In the genomic region with DNA sequence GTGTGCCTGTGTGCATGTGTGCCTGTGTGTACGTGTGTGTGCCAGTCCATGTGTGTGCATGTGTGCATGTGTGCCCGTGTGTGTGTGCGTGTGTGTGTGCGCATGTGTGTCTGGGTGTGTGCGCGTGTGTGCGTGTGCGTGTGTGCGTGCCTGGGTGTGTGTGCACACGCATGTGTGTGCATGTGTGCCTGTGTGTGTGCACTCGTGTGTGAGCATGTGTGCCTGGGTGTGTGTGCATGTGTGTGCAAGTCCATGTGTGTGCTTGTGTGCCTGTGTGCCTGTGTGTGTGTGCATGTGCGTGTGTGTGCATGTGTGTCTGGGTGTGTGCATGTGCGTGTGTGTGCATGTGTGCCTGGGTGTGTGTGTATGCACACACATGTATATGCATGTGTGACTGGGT, we compare ENCODE assay signal across 24 cellular contexts. TPM values are rescaled to one million over a fixed set of nuclear protein-coding genes. Genes with fewer than 3 reads are reported as not detected.
DNase-seq lines count a peak whose midpoint lies in the region; ATAC-seq, FAIRE-seq and TF ChIP-seq lines count a peak whose summit lies in the region.
"Had no signal": no experiment of that assay in that cellular context is flagged by ENCODE, and none has a peak within 500 bp of the region (broad histone marks: within the 10 kb centered on the region; RNA-seq: fewer than 3 reads in every experiment).

No MANE protein-coding gene starts in this region.

- H3K4me2 ChIP-seq in GM12878 (ENCODE audit: control insufficient read depth, insufficient read depth), result no peak overlapping the region
- H3K4me2 ChIP-seq: BLaER1 treated with 17β-estradiol and CSF1 and Interleukin-3, amounts not matched to agents 10 nM and 100 nM; KMS-11 had no signal

- SMC1A ChIA-PET in GM12878 (lab: Charles Lee; ENCODE audit: uncharacterized antibody, unreplicated experiment), result no interaction called here

- RAD21 ChIA-PET in GM12878 (lab: Charles Lee; ENCODE audit: unreplicated experiment), result no interaction called here

- no peak overlapping the region for H2AFZ ChIP-seq in GM12878 (ENCODE audit: control insufficient read depth, low read depth, low read length)

- H3K4me1 ChIP-seq in GM12878 (ENCODE audit: control insufficient read depth, insufficient read depth, low read length) (no peaks in the 10 kb centered on the region), esophagus muscularis mucosa (peaks cover 33 to 43% (median 39%) of the 10 kb centered on the region in 4 donors), uterus (peaks cover 19 to 21% of the 10 kb centered on the region in 2 donors)
- H3K4me1 ChIP-seq: Caco-2 had no signal

- TF ChIP-seq CTCF in GM12878 (IDR thresholded peaks at IDR 0.05 in 2 of 3, conservative IDR thresholded peaks at IDR 0.05 in 1 of 3; ENCODE audit: control insufficient read depth in 2 of 3, extremely low read depth in 1 of 3, insufficient read depth in 1 of 3, low read depth in 3 of 3, low read length in 3 of 3) (no peak), esophagus muscularis mucosa (IDR thresholded peaks at IDR 0.05) (no peak), D721Med (IDR thresholded peaks at IDR 0.05; ENCODE audit: insufficient read depth, missing control alignments) (no peak), uterus (IDR thresholded peaks at IDR 0.05) (no peak)

- ATAC-seq in GM12878 (no peak), GM21447 (IDR thresholded peaks at IDR 0.05; ENCODE audit: unreplicated experiment) (no peak)
- ATAC-seq: HCT116, SK-N-SH treated with all-trans-retinoic acid at 6 μM for 48 hours had no signal

- TF ChIP-seq POLR2A in GM12878 (IDR thresholded peaks at IDR 0.05; ENCODE audit: low read depth, low read length), result no peak
- TF ChIP-seq POLR2A in esophagus muscularis mucosa (IDR thresholded peaks at IDR 0.05; ENCODE audit: low read depth), result no peak
- TF ChIP-seq POLR2A in uterus (IDR thresholded peaks at IDR 0.05), result no peak

- 64% methylated on average over 10 of the region's 13 CpGs for WGBS in GM12878 (ENCODE audit: insufficient coverage, insufficient replicate concordance, low lambda C conversion rate, missing lambda C conversion rate)
- WGBS in esophagus muscularis mucosa, result 75% methylated on average over 12 of the region's 13 CpGs

- no peaks in the 10 kb centered on the region for H3K27me3 ChIP-seq in GM12878 (replicated peaks in 1 of 2; ENCODE audit: control insufficient read depth in 2 of 2, insufficient read depth in 2 of 2, low read length in 1 of 2)
- no peaks in the 10 kb centered on the region for H3K27me3 ChIP-seq in esophagus muscularis mucosa
- H3K27me3 ChIP-seq in uterus, result no peaks in the 10 kb centered on the region
- H3K27me3 ChIP-seq: Peyer's patch had no signal

- no peak overlapping the region for H3K9ac ChIP-seq in GM12878 (ENCODE audit: control insufficient read depth, insufficient read depth, low read length)
- H3K9ac ChIP-seq: BLaER1 treated with 17β-estradiol and CSF1 and Interleukin-3, amounts not matched to agents 10 nM and 100 nM; KMS-11 had no signal

- no peak for TF ChIP-seq RAD21 in GM12878 (IDR thresholded peaks at IDR 0.05; ENCODE audit: insufficient read depth, low read depth, low read length)

- FAIRE-seq in GM12878 (lab: Jason Lieb, UNC) (no peak), D721Med (lab: Jason Lieb, UNC) (no peak)
- FAIRE-seq: GM12892 had no signal

- in situ Hi-C loops in GM12878 (cut with MboI), result no loop called here

- intact Hi-C loops in GM12878 (cut with micrococcal nuclease; ENCODE audit: unreplicated experiment), result no loop called here
- intact Hi-C loops in esophagus muscularis mucosa (cut with DNase I), result no loop called here
- intact Hi-C loops in posterior vena cava (cut with DNase I), result no loop called here
- intact Hi-C loops in uterus (cut with DNase I; ENCODE audit: low total_unique reads), result no loop called here

- H3K36me3 ChIP-seq in GM12878 (ENCODE audit: control insufficient read depth in 2 of 2, insufficient read depth in 2 of 2, low read length in 1 of 2), result no peaks in the 10 kb centered on the region
- no peaks in the 10 kb centered on the region for H3K36me3 ChIP-seq in esophagus muscularis mucosa
- no peaks in the 10 kb centered on the region for H3K36me3 ChIP-seq in uterus
- H3K36me3 ChIP-seq: BLaER1 treated with 17β-estradiol and CSF1 and Interleukin-3, amounts not matched to agents 10 nM and 100 nM; Peyer's patch had no signal

- H3K4me3 ChIP-seq in GM12878, result no peak overlapping the region
- H3K4me3 ChIP-seq in esophagus muscularis mucosa, result no peak overlapping the region
- no peak overlapping the region for H3K4me3 ChIP-seq in uterus
- H3K4me3 ChIP-seq: BLaER1 treated with 17β-estradiol and CSF1 and Interleukin-3, amounts not matched to agents 10 nM and 100 nM; Peyer's patch had no signal

- no TSS peak for BruUV-seq in GM12878 (replicated peaks; lab: Mats Ljungman, UMichigan)

- H4K20me1 ChIP-seq in GM12878 (ENCODE audit: control insufficient read depth, insufficient read depth), result no peaks in the 10 kb centered on the region
- H4K20me1 ChIP-seq: BLaER1 treated with 17β-estradiol and CSF1 and Interleukin-3, amounts not matched to agents 10 nM and 100 nM had no signal

- DNase-seq in activated CD8-positive, alpha-beta memory T cell treated with anti-CD3 and anti-CD28 coated beads for 24 hours, result peak; percentile 37
- no peak for DNase-seq in activated CD8-positive, alpha-beta memory T cell treated with anti-CD3 and anti-CD28 coated beads, Interleukin-2, amount 50 U/mL, for 4 hours
- DNase-seq in GM12878 (ENCODE audit: low read depth, low spot score) (no peak), esophagus muscularis mucosa (ENCODE audit: extremely low spot score) (peak; percentile 19), posterior vena cava (ENCODE audit: low spot score) (peak; percentile 24), D721Med (ENCODE audit: insufficient read length, low spot score) (no peak), uterus (no peak)
- DNase-seq: 8988T; CD4-positive, alpha-beta memory T cell; DND-41; GOT3; NCI-H1105 treated with DMSO at 0.1 percent for 48 hours; NCI-H2029 treated with DMSO at 0.1 percent for 48 hours; NCI-H2171 treated with DMSO at 0.1 percent for 48 hours; NCI-H524 treated with DMSO at 0.1 percent for 48 hours had no signal

- H3K79me2 ChIP-seq in GM12878 (ENCODE audit: control insufficient read depth, insufficient read depth, low read length), result no peaks in the 10 kb centered on the region

- POLR2A ChIA-PET in GM12878 (lab: Charles Lee), result no interaction called here

- H3K9me3 ChIP-seq in GM12878 (replicated peaks; ENCODE audit: control insufficient read depth, insufficient read depth, low read length) (no peaks in the 10 kb centered on the region; the same call in 1 of the 3 replicates), esophagus muscularis mucosa (no peaks in the 10 kb centered on the region), uterus (no peaks in the 10 kb centered on the region)
- H3K9me3 ChIP-seq: BLaER1 treated with 17β-estradiol and CSF1 and Interleukin-3, amounts not matched to agents 10 nM and 100 nM; Caco-2; Peyer's patch had no signal

- CTCF ChIA-PET in GM12878 (lab: Yijun Ruan, JAX), result no interaction called here

- H3K27ac ChIP-seq in GM12878 (ENCODE audit: control insufficient read depth, insufficient read depth) (no peak overlapping the region), esophagus muscularis mucosa (replicated peaks in 1 of 4) (no peak overlapping the region), uterus (no peak overlapping the region)
- H3K27ac ChIP-seq: BLaER1 treated with 17β-estradiol and CSF1 and Interleukin-3, amounts not matched to agents 10 nM and 100 nM; KMS-11; Peyer's patch had no signal

- TF ChIP-seq EP300 in GM12878 (IDR thresholded peaks at IDR 0.05; ENCODE audit: borderline replicate concordance in 1 of 2, control insufficient read depth in 1 of 2, low read depth in 2 of 2, low read length in 2 of 2), result no peak
- no peak for TF ChIP-seq EP300 in esophagus muscularis mucosa (IDR thresholded peaks at IDR 0.05)

TF ChIP-seq in GM12878, 131 proteins besides CTCF, POLR2A, EP300 and RAD21 (continues in another document):
- 0 out of 2 replicates have a peak, but pooled peaks have one; percentile 7 for TF ChIP-seq TCF3 (IDR thresholded peaks at IDR 0.05; ENCODE audit: borderline replicate concordance, insufficient read depth, low read depth, low read length)

RNA-seq across cellular contexts. Expression of a gene that starts 28.7 kb away (rescaled TPM):
- 0.94 TPM in 1 of 2 replicates, not detected in the other for total RNA-seq in GM12878 (2013; cell fraction: nucleolus; rRNA removed)
- total RNA-seq in GM12878 (2014; rRNA removed) (not detected in 2 replicates), GM12878 (2014; rRNA removed; fragmentation: Illumina TruSeq; extraction: Trizol) (not detected in 2 replicates), GM12878 (2021) (0.58 and 1.3 TPM in 2 replicates), esophagus muscularis mucosa (1,000 to 10,000 TPM in 2 of 4 donors, 100 to 1,000 TPM in 2; 942 to 1,525 (median 1,202) TPM), posterior vena cava (1,000 to 10,000 TPM; 1,504 to 1,642 TPM), uterus (1,000 to 10,000 TPM in 2 of 4 donors, 100 to 1,000 TPM in 2; 321 to 1,200 (median 948) TPM)
- polyA plus RNA-seq in GM12878 (2011; ENCODE audit: low read depth), result not detected
- polyA plus RNA-seq in GM12878 (2011; rRNA removed) (not detected in 2 replicates), GM12878 (2014; fragmentation: Illumina TruSeq; extraction: Trizol) (not detected in 2 replicates), GM12878 (2014; fragmentation: Nextera tagmentation; extraction: Ambion mirVana) (not detected), GM12878 (2014; rRNA removed) (0.04 TPM in 1 of 2 replicates, not detected in the other), GM12878 (2016; fragmentation: Nextera tagmentation; extraction: Ambion mirVana) (under 1 TPM; 0.16 to 0.34 TPM)
- polyA plus RNA-seq in GM12878 (2011; cell fraction: cytosol; rRNA removed), result 0.01 and 0.02 TPM in 2 replicates
- 0.04 and 0.06 TPM in 2 replicates for polyA plus RNA-seq in GM12878 (2011; cell fraction: nucleus; rRNA removed)
- polyA plus RNA-seq in GM12878 (2012), result 0.14 and 0.15 TPM in 2 replicates
- polyA minus RNA-seq in GM12878 (2011; rRNA and poly(A)+ RNA removed), result not detected in 2 replicates
- polyA minus RNA-seq in GM12878 (2011; cell fraction: cytosol; rRNA and poly(A)+ RNA removed), result not detected in 2 replicates
- not detected in 2 replicates for polyA minus RNA-seq in GM12878 (2011; cell fraction: nucleus; rRNA and poly(A)+ RNA removed)
- total RNA-seq: OCI-LY7 had no signal

Comparison
In these comparisons a context has a peak if more than half of its experiments do, and no peak if none do; other contexts are left out.
1. DNase-seq: peak in activated CD8-positive, alpha-beta memory T cell treated with anti-CD3 and anti-CD28 coated beads for 24 hours (single experiment), esophagus muscularis mucosa (single experiment) and posterior vena cava (single experiment); none in activated CD8-positive, alpha-beta memory T cell treated with anti-CD3 and anti-CD28 coated beads, Interleukin-2, amount 50 U/mL, for 4 hours (single experiment), GM12878 (single experiment), D721Med (single experiment) and uterus (0 of 2).
2. RNA of a gene that starts 28.7 kb away (total RNA-seq): 1,504 to 1,642 TPM in posterior vena cava, 942 to 1,525 TPM in esophagus muscularis mucosa and 321 to 1,200 TPM in uterus; 0.58 to 1.3 TPM in GM12878; every median in the first group is over 100 times any median in the second.